1 cellular context compared by ENCODE assay signal in genomic region chr5:131796793-131797693, GRCh38.
A peak's percentile ranks its signal among the peaks of the same experiment; 100 is the strongest.
TF ChIP-seq lines count a peak whose summit lies in the region.

Gene FNIP1 (minus strand): TSS chr5:131797017. CDS start chr5:131796921, 96 bp downstream.

TF ChIP-seq in HepG2, 621 proteins besides CTCF, POLR2A, EP300 and RAD21 (continued from another document and continues in another):
- TF ChIP-seq BATF2 (CRISPR knock-in tag; IDR thresholded peaks at IDR 0.05) = 0 out of 2 replicates have a peak, but pooled peaks have one; percentile 60
- no peak for TF ChIP-seq GTF3A (CRISPR knock-in tag; conservative IDR thresholded peaks at IDR 0.05)
- no peak for TF ChIP-seq ZNF878 (CRISPR knock-in tag; IDR thresholded peaks at IDR 0.05)
- TF ChIP-seq ZBTB46 (CRISPR knock-in tag; IDR thresholded peaks at IDR 0.05; ENCODE audit: borderline replicate concordance) = no peak
- TF ChIP-seq CREB3 (CRISPR knock-in tag; IDR thresholded peaks at IDR 0.05) = peak; percentile 84
- TF ChIP-seq ZNF264 (CRISPR knock-in tag; IDR thresholded peaks at IDR 0.05) = peak; percentile 21
- no peak for TF ChIP-seq ZNF138 (CRISPR knock-in tag; IDR thresholded peaks at IDR 0.05; ENCODE audit: low read depth)
- TF ChIP-seq ZNF232 (CRISPR knock-in tag; IDR thresholded peaks at IDR 0.05; ENCODE audit: borderline replicate concordance) = no peak
- peak; percentile 93; the same call in 1 of the 2 replicates for TF ChIP-seq ZNF101 (CRISPR knock-in tag; IDR thresholded peaks at IDR 0.05; ENCODE audit: borderline replicate concordance, low read depth)
- no peak for TF ChIP-seq TRAFD1 (CRISPR knock-in tag; IDR thresholded peaks at IDR 0.05; ENCODE audit: borderline replicate concordance)
- TF ChIP-seq ZNF343 (CRISPR knock-in tag; IDR thresholded peaks at IDR 0.05) = peak; percentile 88
- peak; percentile 49; the same call in 1 of the 2 replicates for TF ChIP-seq STAT6 (CRISPR knock-in tag; IDR thresholded peaks at IDR 0.05; ENCODE audit: borderline replicate concordance)
- TF ChIP-seq HNF1A (IDR thresholded peaks at IDR 0.05; ENCODE audit: low read depth) = no peak
- TF ChIP-seq HNF1A (CRISPR knock-in tag; IDR thresholded peaks at IDR 0.05; ENCODE audit: borderline replicate concordance) = peak; percentile 71; the same call in 1 of the 2 replicates
- peak; percentile 74 for TF ChIP-seq MYC (CRISPR knock-in tag; IDR thresholded peaks at IDR 0.05; ENCODE audit: borderline replicate concordance)
- TF ChIP-seq FOXM1 (CRISPR knock-in tag; IDR thresholded peaks at IDR 0.05) = no peak
- peak; percentile 86; the same call in 1 of the 2 replicates for TF ChIP-seq NAIF1 (CRISPR knock-in tag; IDR thresholded peaks at IDR 0.05; ENCODE audit: borderline replicate concordance)
- peak; percentile 81; the same call in 1 of the 2 replicates for TF ChIP-seq TFDP1 (CRISPR knock-in tag; IDR thresholded peaks at IDR 0.05; ENCODE audit: borderline replicate concordance)
- peak; percentile 68; the same call in 1 of the 2 replicates for TF ChIP-seq JUNB (CRISPR knock-in tag; IDR thresholded peaks at IDR 0.05; ENCODE audit: borderline replicate concordance)
- peak; percentile 89 for TF ChIP-seq ZNF691 (CRISPR knock-in tag; IDR thresholded peaks at IDR 0.05; ENCODE audit: borderline replicate concordance, low read depth)
- TF ChIP-seq MIER2 (CRISPR knock-in tag; IDR thresholded peaks at IDR 0.05) = no peak
- TF ChIP-seq FOSL1 (CRISPR knock-in tag; IDR thresholded peaks at IDR 0.05; ENCODE audit: borderline replicate concordance) = peak; percentile 51; the same call in 1 of the 2 replicates
- TF ChIP-seq CSRNP1 (CRISPR knock-in tag; IDR thresholded peaks at IDR 0.05) = peak; percentile 69; the same call in 1 of the 2 replicates
- TF ChIP-seq EEA1 (CRISPR knock-in tag; IDR thresholded peaks at IDR 0.05; ENCODE audit: borderline replicate concordance) = no peak; the same call in 1 of the 2 replicates
- TF ChIP-seq KLF15 (CRISPR knock-in tag; IDR thresholded peaks at IDR 0.05; ENCODE audit: borderline replicate concordance) = no peak; the same call in 1 of the 2 replicates
- peak; percentile 17; the same call in 1 of the 2 replicates for TF ChIP-seq KLF11 (CRISPR knock-in tag; IDR thresholded peaks at IDR 0.05)
- TF ChIP-seq GMEB1 (CRISPR knock-in tag; IDR thresholded peaks at IDR 0.05; ENCODE audit: borderline replicate concordance) = peak; percentile 85
- peak; percentile 95 for TF ChIP-seq DRAP1 (CRISPR knock-in tag; IDR thresholded peaks at IDR 0.05)
- no peak for TF ChIP-seq PBX2 (CRISPR knock-in tag; IDR thresholded peaks at IDR 0.05)
- peak; percentile 83; the same call in 1 of the 2 replicates for TF ChIP-seq ARID2 (CRISPR knock-in tag; IDR thresholded peaks at IDR 0.05; ENCODE audit: borderline replicate concordance)
- peak; percentile 21; the same call in 1 of the 2 replicates for TF ChIP-seq ZNF484 (CRISPR knock-in tag; IDR thresholded peaks at IDR 0.05; ENCODE audit: borderline replicate concordance, low read depth)
- TF ChIP-seq CC2D1A (CRISPR knock-in tag; IDR thresholded peaks at IDR 0.05) = no peak
- peak; percentile 44 for TF ChIP-seq ZNF160 (CRISPR knock-in tag; IDR thresholded peaks at IDR 0.05)
- peak; percentile 92 for TF ChIP-seq RBFOX2 (IDR thresholded peaks at IDR 0.05; ENCODE audit: low read depth, low read length)
- no peak for TF ChIP-seq PHB2 (IDR thresholded peaks at IDR 0.05; ENCODE audit: partially characterized antibody)
- no peak for TF ChIP-seq ZNF337 (CRISPR knock-in tag; IDR thresholded peaks at IDR 0.05; ENCODE audit: borderline replicate concordance, low read depth)
- TF ChIP-seq ZNF33B (CRISPR knock-in tag; IDR thresholded peaks at IDR 0.05) = no peak
- TF ChIP-seq TAF15 (IDR thresholded peaks at IDR 0.05; ENCODE audit: low read depth, low read length, poor library complexity, severe bottlenecking) = no peak
- TF ChIP-seq ZNF3 (CRISPR knock-in tag; IDR thresholded peaks at IDR 0.05) = no peak
- peak; percentile 88; the same call in 1 of the 2 replicates for TF ChIP-seq ZIK1 (CRISPR knock-in tag; IDR thresholded peaks at IDR 0.05; ENCODE audit: borderline replicate concordance, low read depth)
